2 cellular contexts compared by ENCODE assay signal in the genomic region with DNA sequence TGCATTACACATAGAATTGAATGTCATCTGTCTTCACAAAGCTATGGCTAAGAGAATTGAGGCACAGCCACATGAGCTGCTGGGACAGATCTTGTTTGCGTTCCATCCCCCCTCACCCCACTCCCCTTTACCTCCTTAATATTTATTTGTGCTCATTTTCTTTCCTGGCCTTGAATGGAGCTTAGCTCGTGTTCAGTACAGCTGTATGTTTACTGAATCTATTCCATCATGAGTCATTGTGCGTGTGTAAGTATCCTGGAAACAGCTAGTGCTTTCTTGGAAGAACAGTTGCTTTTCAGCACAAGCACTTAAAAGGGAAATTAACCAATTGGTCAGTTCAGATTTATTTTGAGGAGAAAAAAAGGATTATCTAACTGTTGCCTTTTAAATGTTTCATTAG.
TF ChIP-seq lines count a peak whose summit lies in the region.

No MANE protein-coding gene starts in this region.

TF ChIP-seq in K562, 482 proteins besides CTCF, POLR2A, EP300 and RAD21 (continues in another document):
- TF ChIP-seq TEAD4 (IDR thresholded peaks at IDR 0.05; ENCODE audit: low read length) = peak; percentile 29; the same call in 1 of the 2 replicates
- no peak for TF ChIP-seq TEAD4 (CRISPR knock-in tag; IDR thresholded peaks at IDR 0.05; ENCODE audit: borderline replicate concordance)
- no peak for TF ChIP-seq TGIF2 (CRISPR knock-in tag; IDR thresholded peaks at IDR 0.05)
- peak; percentile 7; the same call in 1 of the 2 replicates for TF ChIP-seq RFX1 (IDR thresholded peaks at IDR 0.05)
- TF ChIP-seq, protein P1, sequence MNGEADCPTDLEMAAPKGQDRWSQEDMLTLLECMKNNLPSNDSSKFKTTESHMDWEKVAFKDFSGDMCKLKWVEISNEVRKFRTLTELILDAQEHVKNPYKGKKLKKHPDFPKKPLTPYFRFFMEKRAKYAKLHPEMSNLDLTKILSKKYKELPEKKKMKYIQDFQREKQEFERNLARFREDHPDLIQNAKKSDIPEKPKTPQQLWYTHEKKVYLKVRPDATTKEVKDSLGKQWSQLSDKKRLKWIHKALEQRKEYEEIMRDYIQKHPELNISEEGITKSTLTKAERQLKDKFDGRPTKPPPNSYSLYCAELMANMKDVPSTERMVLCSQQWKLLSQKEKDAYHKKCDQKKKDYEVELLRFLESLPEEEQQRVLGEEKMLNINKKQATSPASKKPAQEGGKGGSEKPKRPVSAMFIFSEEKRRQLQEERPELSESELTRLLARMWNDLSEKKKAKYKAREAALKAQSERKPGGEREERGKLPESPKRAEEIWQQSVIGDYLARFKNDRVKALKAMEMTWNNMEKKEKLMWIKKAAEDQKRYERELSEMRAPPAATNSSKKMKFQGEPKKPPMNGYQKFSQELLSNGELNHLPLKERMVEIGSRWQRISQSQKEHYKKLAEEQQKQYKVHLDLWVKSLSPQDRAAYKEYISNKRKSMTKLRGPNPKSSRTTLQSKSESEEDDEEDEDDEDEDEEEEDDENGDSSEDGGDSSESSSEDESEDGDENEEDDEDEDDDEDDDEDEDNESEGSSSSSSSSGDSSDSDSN (IDR thresholded peaks at IDR 0.05; ENCODE audit: borderline replicate concordance in 1 of 2, low read depth in 2 of 2, low read length in 2 of 2) = no peak
- TF ChIP-seq MCM5 (IDR thresholded peaks at IDR 0.05; ENCODE audit: low read depth) = no peak
- TF ChIP-seq SRF (CRISPR knock-in tag; IDR thresholded peaks at IDR 0.05) = peak in 1 of 2 experiments; percentile 52; a peak in 1 of 4 replicates
- no peak for TF ChIP-seq ZNF165 (CRISPR knock-in tag; IDR thresholded peaks at IDR 0.05; ENCODE audit: borderline replicate concordance)
- no peak for TF ChIP-seq FOS (IDR thresholded peaks at IDR 0.05; ENCODE audit: extremely low read depth, insufficient read length)
- TF ChIP-seq, protein P2, sequence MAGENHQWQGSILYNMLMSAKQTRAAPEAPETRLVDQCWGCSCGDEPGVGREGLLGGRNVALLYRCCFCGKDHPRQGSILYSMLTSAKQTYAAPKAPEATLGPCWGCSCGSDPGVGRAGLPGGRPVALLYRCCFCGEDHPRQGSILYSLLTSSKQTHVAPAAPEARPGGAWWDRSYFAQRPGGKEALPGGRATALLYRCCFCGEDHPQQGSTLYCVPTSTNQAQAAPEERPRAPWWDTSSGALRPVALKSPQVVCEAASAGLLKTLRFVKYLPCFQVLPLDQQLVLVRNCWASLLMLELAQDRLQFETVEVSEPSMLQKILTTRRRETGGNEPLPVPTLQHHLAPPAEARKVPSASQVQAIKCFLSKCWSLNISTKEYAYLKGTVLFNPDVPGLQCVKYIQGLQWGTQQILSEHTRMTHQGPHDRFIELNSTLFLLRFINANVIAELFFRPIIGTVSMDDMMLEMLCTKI (IDR thresholded peaks at IDR 0.05; ENCODE audit: partially characterized antibody) = no peak
- TF ChIP-seq, protein P3, sequence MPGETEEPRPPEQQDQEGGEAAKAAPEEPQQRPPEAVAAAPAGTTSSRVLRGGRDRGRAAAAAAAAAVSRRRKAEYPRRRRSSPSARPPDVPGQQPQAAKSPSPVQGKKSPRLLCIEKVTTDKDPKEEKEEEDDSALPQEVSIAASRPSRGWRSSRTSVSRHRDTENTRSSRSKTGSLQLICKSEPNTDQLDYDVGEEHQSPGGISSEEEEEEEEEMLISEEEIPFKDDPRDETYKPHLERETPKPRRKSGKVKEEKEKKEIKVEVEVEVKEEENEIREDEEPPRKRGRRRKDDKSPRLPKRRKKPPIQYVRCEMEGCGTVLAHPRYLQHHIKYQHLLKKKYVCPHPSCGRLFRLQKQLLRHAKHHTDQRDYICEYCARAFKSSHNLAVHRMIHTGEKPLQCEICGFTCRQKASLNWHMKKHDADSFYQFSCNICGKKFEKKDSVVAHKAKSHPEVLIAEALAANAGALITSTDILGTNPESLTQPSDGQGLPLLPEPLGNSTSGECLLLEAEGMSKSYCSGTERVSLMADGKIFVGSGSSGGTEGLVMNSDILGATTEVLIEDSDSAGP (CRISPR knock-in tag; IDR thresholded peaks at IDR 0.05) = no peak
- TF ChIP-seq BRCA1 (IDR thresholded peaks at IDR 0.05) = no peak
- no peak for TF ChIP-seq BRCA1 (CRISPR knock-in tag; IDR thresholded peaks at IDR 0.05)
- no peak for TF ChIP-seq POLR3G (IDR thresholded peaks at IDR 0.05; ENCODE audit: extremely low read depth, insufficient read length, insufficient replicate concordance)
- TF ChIP-seq SMARCA4 (IDR thresholded peaks at IDR 0.05) = 0 out of 2 replicates have a peak, but pooled peaks have one; percentile 14
- TF ChIP-seq SIX5 (IDR thresholded peaks at IDR 0.05; ENCODE audit: borderline replicate concordance in 1 of 2, insufficient read depth in 1 of 2, low read depth in 1 of 2, low read length in 2 of 2) = no peak
- TF ChIP-seq, protein P4, sequence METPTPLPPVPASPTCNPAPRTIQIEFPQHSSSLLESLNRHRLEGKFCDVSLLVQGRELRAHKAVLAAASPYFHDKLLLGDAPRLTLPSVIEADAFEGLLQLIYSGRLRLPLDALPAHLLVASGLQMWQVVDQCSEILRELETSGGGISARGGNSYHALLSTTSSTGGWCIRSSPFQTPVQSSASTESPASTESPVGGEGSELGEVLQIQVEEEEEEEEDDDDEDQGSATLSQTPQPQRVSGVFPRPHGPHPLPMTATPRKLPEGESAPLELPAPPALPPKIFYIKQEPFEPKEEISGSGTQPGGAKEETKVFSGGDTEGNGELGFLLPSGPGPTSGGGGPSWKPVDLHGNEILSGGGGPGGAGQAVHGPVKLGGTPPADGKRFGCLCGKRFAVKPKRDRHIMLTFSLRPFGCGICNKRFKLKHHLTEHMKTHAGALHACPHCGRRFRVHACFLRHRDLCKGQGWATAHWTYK (CRISPR knock-in tag; IDR thresholded peaks at IDR 0.05) = no peak
- TF ChIP-seq, protein P5, sequence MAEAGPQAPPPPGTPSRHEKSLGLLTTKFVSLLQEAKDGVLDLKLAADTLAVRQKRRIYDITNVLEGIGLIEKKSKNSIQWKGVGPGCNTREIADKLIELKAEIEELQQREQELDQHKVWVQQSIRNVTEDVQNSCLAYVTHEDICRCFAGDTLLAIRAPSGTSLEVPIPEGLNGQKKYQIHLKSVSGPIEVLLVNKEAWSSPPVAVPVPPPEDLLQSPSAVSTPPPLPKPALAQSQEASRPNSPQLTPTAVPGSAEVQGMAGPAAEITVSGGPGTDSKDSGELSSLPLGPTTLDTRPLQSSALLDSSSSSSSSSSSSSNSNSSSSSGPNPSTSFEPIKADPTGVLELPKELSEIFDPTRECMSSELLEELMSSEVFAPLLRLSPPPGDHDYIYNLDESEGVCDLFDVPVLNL (CRISPR knock-in tag; IDR thresholded peaks at IDR 0.05; ENCODE audit: low read depth) = no peak
- TF ChIP-seq FOSL1 (tag; conservative IDR thresholded peaks at IDR 0.05) = peak; percentile 60
- peak; percentile 19; the same call in 1 of the 2 replicates for TF ChIP-seq CBFA2T3 (IDR thresholded peaks at IDR 0.05)
- TF ChIP-seq XRCC5 (IDR thresholded peaks at IDR 0.05; ENCODE audit: low read depth, low read length) = no peak
- peak; percentile 44; the same call in 1 of the 2 replicates for TF ChIP-seq NFE2 (IDR thresholded peaks at IDR 0.05; ENCODE audit: low read depth)
- no peak for TF ChIP-seq ZNF780A (CRISPR knock-in tag; IDR thresholded peaks at IDR 0.05)
- no peak for TF ChIP-seq ZNF695 (CRISPR knock-in tag; IDR thresholded peaks at IDR 0.05)
- 0 out of 4 replicates have a peak, but pooled peaks of 1 of the 2 experiments have one; percentile 48 for TF ChIP-seq HDAC1 (IDR thresholded peaks at IDR 0.05)

TF ChIP-seq in HepG2, 621 proteins besides CTCF, POLR2A, EP300 and RAD21 (continues in another document):
- TF ChIP-seq RBM22 (optimal IDR thresholded peaks at IDR 0.05; ENCODE audit: low read length) = peak; percentile 72
- TF ChIP-seq, protein P6, sequence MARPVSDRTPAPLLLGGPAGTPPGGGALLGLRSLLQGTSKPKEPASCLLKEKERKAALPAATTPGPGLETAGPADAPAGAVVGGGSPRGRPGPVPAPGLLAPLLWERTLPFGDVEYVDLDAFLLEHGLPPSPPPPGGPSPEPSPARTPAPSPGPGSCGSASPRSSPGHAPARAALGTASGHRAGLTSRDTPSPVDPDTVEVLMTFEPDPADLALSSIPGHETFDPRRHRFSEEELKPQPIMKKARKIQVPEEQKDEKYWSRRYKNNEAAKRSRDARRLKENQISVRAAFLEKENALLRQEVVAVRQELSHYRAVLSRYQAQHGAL (CRISPR knock-in tag; IDR thresholded peaks at IDR 0.05; ENCODE audit: not compliant biosample characterization) = no peak
- TF ChIP-seq, protein P7, sequence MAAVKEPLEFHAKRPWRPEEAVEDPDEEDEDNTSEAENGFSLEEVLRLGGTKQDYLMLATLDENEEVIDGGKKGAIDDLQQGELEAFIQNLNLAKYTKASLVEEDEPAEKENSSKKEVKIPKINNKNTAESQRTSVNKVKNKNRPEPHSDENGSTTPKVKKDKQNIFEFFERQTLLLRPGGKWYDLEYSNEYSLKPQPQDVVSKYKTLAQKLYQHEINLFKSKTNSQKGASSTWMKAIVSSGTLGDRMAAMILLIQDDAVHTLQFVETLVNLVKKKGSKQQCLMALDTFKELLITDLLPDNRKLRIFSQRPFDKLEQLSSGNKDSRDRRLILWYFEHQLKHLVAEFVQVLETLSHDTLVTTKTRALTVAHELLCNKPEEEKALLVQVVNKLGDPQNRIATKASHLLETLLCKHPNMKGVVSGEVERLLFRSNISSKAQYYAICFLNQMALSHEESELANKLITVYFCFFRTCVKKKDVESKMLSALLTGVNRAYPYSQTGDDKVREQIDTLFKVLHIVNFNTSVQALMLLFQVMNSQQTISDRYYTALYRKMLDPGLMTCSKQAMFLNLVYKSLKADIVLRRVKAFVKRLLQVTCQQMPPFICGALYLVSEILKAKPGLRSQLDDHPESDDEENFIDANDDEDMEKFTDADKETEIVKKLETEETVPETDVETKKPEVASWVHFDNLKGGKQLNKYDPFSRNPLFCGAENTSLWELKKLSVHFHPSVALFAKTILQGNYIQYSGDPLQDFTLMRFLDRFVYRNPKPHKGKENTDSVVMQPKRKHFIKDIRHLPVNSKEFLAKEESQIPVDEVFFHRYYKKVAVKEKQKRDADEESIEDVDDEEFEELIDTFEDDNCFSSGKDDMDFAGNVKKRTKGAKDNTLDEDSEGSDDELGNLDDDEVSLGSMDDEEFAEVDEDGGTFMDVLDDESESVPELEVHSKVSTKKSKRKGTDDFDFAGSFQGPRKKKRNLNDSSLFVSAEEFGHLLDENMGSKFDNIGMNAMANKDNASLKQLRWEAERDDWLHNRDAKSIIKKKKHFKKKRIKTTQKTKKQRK (IDR thresholded peaks at IDR 0.05; ENCODE audit: low read length) = no peak
- TF ChIP-seq ZBTB20 (CRISPR knock-in tag; IDR thresholded peaks at IDR 0.05; ENCODE audit: borderline replicate concordance, low read depth) = 0 out of 2 replicates have a peak, but pooled peaks have one; percentile 40
- TF ChIP-seq, protein P8, sequence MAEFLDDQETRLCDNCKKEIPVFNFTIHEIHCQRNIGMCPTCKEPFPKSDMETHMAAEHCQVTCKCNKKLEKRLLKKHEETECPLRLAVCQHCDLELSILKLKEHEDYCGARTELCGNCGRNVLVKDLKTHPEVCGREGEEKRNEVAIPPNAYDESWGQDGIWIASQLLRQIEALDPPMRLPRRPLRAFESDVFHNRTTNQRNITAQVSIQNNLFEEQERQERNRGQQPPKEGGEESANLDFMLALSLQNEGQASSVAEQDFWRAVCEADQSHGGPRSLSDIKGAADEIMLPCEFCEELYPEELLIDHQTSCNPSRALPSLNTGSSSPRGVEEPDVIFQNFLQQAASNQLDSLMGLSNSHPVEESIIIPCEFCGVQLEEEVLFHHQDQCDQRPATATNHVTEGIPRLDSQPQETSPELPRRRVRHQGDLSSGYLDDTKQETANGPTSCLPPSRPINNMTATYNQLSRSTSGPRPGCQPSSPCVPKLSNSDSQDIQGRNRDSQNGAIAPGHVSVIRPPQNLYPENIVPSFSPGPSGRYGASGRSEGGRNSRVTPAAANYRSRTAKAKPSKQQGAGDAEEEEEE (CRISPR knock-in tag; IDR thresholded peaks at IDR 0.05; ENCODE audit: borderline replicate concordance) = no peak
- TF ChIP-seq ADNP (CRISPR knock-in tag; IDR thresholded peaks at IDR 0.05) = no peak
- TF ChIP-seq, protein P9, sequence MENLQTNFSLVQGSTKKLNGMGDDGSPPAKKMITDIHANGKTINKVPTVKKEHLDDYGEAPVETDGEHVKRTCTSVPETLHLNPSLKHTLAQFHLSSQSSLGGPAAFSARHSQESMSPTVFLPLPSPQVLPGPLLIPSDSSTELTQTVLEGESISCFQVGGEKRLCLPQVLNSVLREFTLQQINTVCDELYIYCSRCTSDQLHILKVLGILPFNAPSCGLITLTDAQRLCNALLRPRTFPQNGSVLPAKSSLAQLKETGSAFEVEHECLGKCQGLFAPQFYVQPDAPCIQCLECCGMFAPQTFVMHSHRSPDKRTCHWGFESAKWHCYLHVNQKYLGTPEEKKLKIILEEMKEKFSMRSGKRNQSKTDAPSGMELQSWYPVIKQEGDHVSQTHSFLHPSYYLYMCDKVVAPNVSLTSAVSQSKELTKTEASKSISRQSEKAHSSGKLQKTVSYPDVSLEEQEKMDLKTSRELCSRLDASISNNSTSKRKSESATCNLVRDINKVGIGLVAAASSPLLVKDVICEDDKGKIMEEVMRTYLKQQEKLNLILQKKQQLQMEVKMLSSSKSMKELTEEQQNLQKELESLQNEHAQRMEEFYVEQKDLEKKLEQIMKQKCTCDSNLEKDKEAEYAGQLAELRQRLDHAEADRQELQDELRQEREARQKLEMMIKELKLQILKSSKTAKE (CRISPR knock-in tag; IDR thresholded peaks at IDR 0.05; ENCODE audit: borderline replicate concordance) = no peak
- TF ChIP-seq, protein P10, sequence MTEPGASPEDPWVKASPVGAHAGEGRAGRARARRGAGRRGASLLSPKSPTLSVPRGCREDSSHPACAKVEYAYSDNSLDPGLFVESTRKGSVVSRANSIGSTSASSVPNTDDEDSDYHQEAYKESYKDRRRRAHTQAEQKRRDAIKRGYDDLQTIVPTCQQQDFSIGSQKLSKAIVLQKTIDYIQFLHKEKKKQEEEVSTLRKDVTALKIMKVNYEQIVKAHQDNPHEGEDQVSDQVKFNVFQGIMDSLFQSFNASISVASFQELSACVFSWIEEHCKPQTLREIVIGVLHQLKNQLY (CRISPR knock-in tag; IDR thresholded peaks at IDR 0.05) = peak; percentile 30; the same call in 1 of the 2 replicates
- no peak for TF ChIP-seq NR2F6 (IDR thresholded peaks at IDR 0.05)
- TF ChIP-seq NR2F6 (CRISPR knock-in tag; IDR thresholded peaks at IDR 0.05) = 0 out of 2 replicates have a peak, but pooled peaks have one; percentile 15
- peak; percentile 77; the same call in 1 of the 2 replicates for TF ChIP-seq SALL1 (CRISPR knock-in tag; IDR thresholded peaks at IDR 0.05)
- no peak for TF ChIP-seq NCOA5 (CRISPR knock-in tag; IDR thresholded peaks at IDR 0.05)
- TF ChIP-seq, protein P11, sequence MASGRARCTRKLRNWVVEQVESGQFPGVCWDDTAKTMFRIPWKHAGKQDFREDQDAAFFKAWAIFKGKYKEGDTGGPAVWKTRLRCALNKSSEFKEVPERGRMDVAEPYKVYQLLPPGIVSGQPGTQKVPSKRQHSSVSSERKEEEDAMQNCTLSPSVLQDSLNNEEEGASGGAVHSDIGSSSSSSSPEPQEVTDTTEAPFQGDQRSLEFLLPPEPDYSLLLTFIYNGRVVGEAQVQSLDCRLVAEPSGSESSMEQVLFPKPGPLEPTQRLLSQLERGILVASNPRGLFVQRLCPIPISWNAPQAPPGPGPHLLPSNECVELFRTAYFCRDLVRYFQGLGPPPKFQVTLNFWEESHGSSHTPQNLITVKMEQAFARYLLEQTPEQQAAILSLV (CRISPR knock-in tag; IDR thresholded peaks at IDR 0.05; ENCODE audit: borderline replicate concordance) = no peak
- peak; percentile 52; the same call in 1 of the 2 replicates for TF ChIP-seq POGZ (CRISPR knock-in tag; IDR thresholded peaks at IDR 0.05)
- TF ChIP-seq ZFP36L1 (CRISPR knock-in tag; IDR thresholded peaks at IDR 0.05) = no peak
- no peak for TF ChIP-seq SALL2 (CRISPR knock-in tag; IDR thresholded peaks at IDR 0.05)
- TF ChIP-seq ZNF224 (CRISPR knock-in tag; IDR thresholded peaks at IDR 0.05) = no peak
- TF ChIP-seq, protein P12, sequence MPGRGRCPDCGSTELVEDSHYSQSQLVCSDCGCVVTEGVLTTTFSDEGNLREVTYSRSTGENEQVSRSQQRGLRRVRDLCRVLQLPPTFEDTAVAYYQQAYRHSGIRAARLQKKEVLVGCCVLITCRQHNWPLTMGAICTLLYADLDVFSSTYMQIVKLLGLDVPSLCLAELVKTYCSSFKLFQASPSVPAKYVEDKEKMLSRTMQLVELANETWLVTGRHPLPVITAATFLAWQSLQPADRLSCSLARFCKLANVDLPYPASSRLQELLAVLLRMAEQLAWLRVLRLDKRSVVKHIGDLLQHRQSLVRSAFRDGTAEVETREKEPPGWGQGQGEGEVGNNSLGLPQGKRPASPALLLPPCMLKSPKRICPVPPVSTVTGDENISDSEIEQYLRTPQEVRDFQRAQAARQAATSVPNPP (CRISPR knock-in tag; IDR thresholded peaks at IDR 0.05) = no peak
